ENCODE assay signal across 15 cellular contexts in the genomic region with DNA sequence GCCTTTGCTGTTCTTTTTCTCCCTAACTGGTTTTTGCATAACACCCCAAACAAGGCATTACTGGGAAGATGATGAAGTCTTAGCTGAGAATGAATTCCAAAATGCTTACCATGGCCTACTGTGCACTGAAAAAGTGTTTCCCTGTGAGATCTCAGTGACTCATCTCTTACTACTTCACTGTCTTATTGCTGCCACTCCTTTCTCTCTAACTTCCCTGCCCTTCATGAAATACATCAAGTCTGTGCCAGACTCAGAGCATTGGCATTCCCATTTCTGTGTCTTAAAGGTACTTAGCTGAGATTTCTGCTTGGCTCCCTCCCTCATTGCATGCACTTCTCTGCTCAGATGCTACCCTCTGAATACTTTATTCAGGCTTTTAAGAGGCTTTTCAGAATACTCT. TPM values are rescaled to one million over a fixed set of nuclear protein-coding genes. Genes with fewer than 3 reads are reported as not detected.
A peak's percentile ranks its signal among the peaks of the same experiment; 100 is the strongest.
DNase-seq lines count a peak whose midpoint lies in the region; ATAC-seq and TF ChIP-seq lines count a peak whose summit lies in the region.
"Had no signal": no experiment of that assay in that cellular context is flagged by ENCODE, and none has a peak within 500 bp of the region (broad histone marks: within the 10 kb centered on the region; RNA-seq: fewer than 3 reads in every experiment).

No MANE protein-coding gene starts in this region.

- intact Hi-C loops in CD4-positive, alpha-beta memory T cell (cut with micrococcal nuclease): no loop called here
- intact Hi-C loops in heart left ventricle (cut with DNase I): no loop called here

- H3K56ac ChIP-seq in mesendoderm (ENCODE audit: low read length): no peak overlapping the region

- CTCF ChIA-PET in BJ (lab: Yijun Ruan, JAX): interaction anchor here (0.8 to 1.0 kb wide), 2 partner anchors 29 to 878 kb away, joined by 3 to 4 read pairs; no protein-coding TSS in a partner anchor
- CTCF ChIA-PET in CD4-positive, alpha-beta memory T cell (lab: Charles Lee; ENCODE audit: partially characterized antibody): no interaction called here

- H3K27me3 ChIP-seq in BJ (ENCODE audit: control insufficient read depth, insufficient read depth, low read length) (no peaks in the 10 kb centered on the region), mesendoderm (ENCODE audit: insufficient read depth, low read length, poor library complexity) (no peaks in the 10 kb centered on the region), heart left ventricle (no peaks in the 10 kb centered on the region)
- no peaks in the 10 kb centered on the region for H3K27me3 ChIP-seq in CD4-positive, alpha-beta memory T cell (ENCODE audit: insufficient read depth, low read length)

- H2BK120ac ChIP-seq in mesendoderm (ENCODE audit: low read depth, low read length): no peak overlapping the region

- peaks cover 0 to 13% (median 5%) of the 10 kb centered on the region in 8 donors for H3K9me3 Mint-ChIP-seq in CD4-positive, alpha-beta memory T cell
- H3K9me3 Mint-ChIP-seq: activated naive CD4-positive, alpha-beta T cell treated with anti-CD3 and anti-CD28 coated beads, Interleukin-2, amount 50 U/mL, for 24 hours had no signal

- no peaks in the 10 kb centered on the region for H3K9me3 ChIP-seq in CD4-positive, alpha-beta memory T cell (ENCODE audit: control insufficient read depth in 1 of 2, low read length in 2 of 2)
- H3K9me3 ChIP-seq in heart left ventricle: no peaks in the 10 kb centered on the region

- no peaks in the 10 kb centered on the region for H3K36me3 Mint-ChIP-seq in CD4-positive, alpha-beta memory T cell
- H3K36me3 Mint-ChIP-seq: activated naive CD4-positive, alpha-beta T cell treated with anti-CD3 and anti-CD28 coated beads, Interleukin-2, amount 50 U/mL, for 24 hours; naive thymus-derived CD4-positive, alpha-beta T cell; T-cell had no signal

- no peak overlapping the region for H3K4ac ChIP-seq in mesendoderm (ENCODE audit: low read depth, low read length)

- TF ChIP-seq CTCF in BJ (IDR thresholded peaks at IDR 0.05; ENCODE audit: insufficient read depth, low read depth, low read length): no peak
- no peak for TF ChIP-seq CTCF in choroid plexus epithelial cell (conservative IDR thresholded peaks at IDR 0.05; ENCODE audit: low read depth, low read length)
- no peak for TF ChIP-seq CTCF in heart left ventricle (IDR thresholded peaks at IDR 0.05)

- no peak overlapping the region for H3K27ac Mint-ChIP-seq in CD4-positive, alpha-beta memory T cell
- H3K27ac Mint-ChIP-seq: activated naive CD4-positive, alpha-beta T cell treated with anti-CD3 and anti-CD28 coated beads, Interleukin-2, amount 50 U/mL, for 24 hours; naive thymus-derived CD4-positive, alpha-beta T cell; T-cell had no signal

- H3K4me3 ChIP-seq in BJ (ENCODE audit: low read depth, low read length) (no peak overlapping the region), choroid plexus epithelial cell (ENCODE audit: low read depth, low read length) (no peak overlapping the region), mesendoderm (ENCODE audit: low read length) (no peak overlapping the region), heart left ventricle (no peak overlapping the region)
- H3K4me3 ChIP-seq in CD4-positive, alpha-beta memory T cell (ENCODE audit: low read length in 2 of 2): no peak overlapping the region

- no peak for TF ChIP-seq POLR2A in heart left ventricle (IDR thresholded peaks at IDR 0.05)

- H3K27ac ChIP-seq in mesendoderm (ENCODE audit: low read depth, low read length) (no peak overlapping the region), heart left ventricle (no peak overlapping the region)
- H3K27ac ChIP-seq in CD4-positive, alpha-beta memory T cell (ENCODE audit: low read depth, low read length): no peak overlapping the region

- POLR2A ChIA-PET in BJ (lab: Charles Lee): interaction anchor here (0.6 kb wide), 1 partner anchor 513 kb away, joined by 3 read pairs; no protein-coding TSS in a partner anchor
- POLR2A ChIA-PET in CD4-positive, alpha-beta memory T cell (lab: Charles Lee; ENCODE audit: partially characterized antibody): no interaction called here

- H3K36me3 ChIP-seq in BJ (ENCODE audit: control insufficient read depth, insufficient read depth, low read length) (no peaks in the 10 kb centered on the region), mesendoderm (ENCODE audit: control insufficient read depth, insufficient read depth, low read length) (no peaks in the 10 kb centered on the region), heart left ventricle (no peaks in the 10 kb centered on the region)
- no peaks in the 10 kb centered on the region for H3K36me3 ChIP-seq in CD4-positive, alpha-beta memory T cell (ENCODE audit: insufficient read depth, low read length)

- H3K9ac ChIP-seq in mesendoderm (ENCODE audit: low read length): no peak overlapping the region

- H3K4me1 Mint-ChIP-seq in CD4-positive, alpha-beta memory T cell: no peaks in the 10 kb centered on the region
- H3K4me1 Mint-ChIP-seq: activated naive CD4-positive, alpha-beta T cell treated with anti-CD3 and anti-CD28 coated beads, Interleukin-2, amount 50 U/mL, for 24 hours; naive thymus-derived CD4-positive, alpha-beta T cell; T-cell had no signal

- H2AK5ac ChIP-seq in mesendoderm (ENCODE audit: low read length): no peak overlapping the region

- no peaks in the 10 kb centered on the region for H3K79me2 ChIP-seq in mesendoderm (ENCODE audit: control insufficient read depth, insufficient read depth, low read length)

- H3K27me3 Mint-ChIP-seq in CD4-positive, alpha-beta memory T cell: no peaks in the 10 kb centered on the region
- H3K27me3 Mint-ChIP-seq: activated naive CD4-positive, alpha-beta T cell treated with anti-CD3 and anti-CD28 coated beads, Interleukin-2, amount 50 U/mL, for 24 hours; naive thymus-derived CD4-positive, alpha-beta T cell; T-cell had no signal

- no peak overlapping the region for H3K4me2 ChIP-seq in mesendoderm (ENCODE audit: low read length)

- no peaks in the 10 kb centered on the region for H3K79me1 ChIP-seq in mesendoderm (ENCODE audit: low read length)

- no peak overlapping the region for H4K5ac ChIP-seq in mesendoderm (ENCODE audit: low read length)

- ATAC-seq in heart left ventricle: no peak
- ATAC-seq: naive thymus-derived CD4-positive, alpha-beta T cell; T-cell had no signal

- H3K18ac ChIP-seq in mesendoderm (ENCODE audit: low read length): no peak overlapping the region

- H3K4me3 Mint-ChIP-seq in CD4-positive, alpha-beta memory T cell: no peak overlapping the region
- H3K4me3 Mint-ChIP-seq: activated naive CD4-positive, alpha-beta T cell treated with anti-CD3 and anti-CD28 coated beads, Interleukin-2, amount 50 U/mL, for 24 hours; naive thymus-derived CD4-positive, alpha-beta T cell; T-cell had no signal

- no peak overlapping the region for H2BK5ac ChIP-seq in mesendoderm (ENCODE audit: low read length)

- H2BK15ac ChIP-seq in mesendoderm (replicated peaks; ENCODE audit: low read depth): no peak overlapping the region

- peaks cover 2% of the 10 kb centered on the region for H3K4me1 ChIP-seq in mesendoderm (ENCODE audit: control insufficient read depth, low read depth, low read length)
- H3K4me1 ChIP-seq in CD4-positive, alpha-beta memory T cell (ENCODE audit: insufficient read depth, low read length): no peaks in the 10 kb centered on the region
- no peaks in the 10 kb centered on the region for H3K4me1 ChIP-seq in heart left ventricle

- no peak overlapping the region for H3K23ac ChIP-seq in mesendoderm (ENCODE audit: low read length)

- H4K8ac ChIP-seq in mesendoderm (ENCODE audit: low read depth, low read length): no peak overlapping the region

- DNase-seq in BJ (ENCODE audit: low read depth) (peak; percentile 55), LoVo (ENCODE audit: low spot score) (peak; percentile 69), choroid plexus epithelial cell (ENCODE audit: low read depth) (peak; percentile 78), mesendoderm (peak; percentile 6), medulla oblongata (ENCODE audit: extremely low spot score) (no peak), DMS 273 treated with DMSO at 0.1 percent for 48 hours (lab: John Stamatoyannopoulos, UW) (no peak), heart left ventricle (no peak)
- DNase-seq in CD4-positive, alpha-beta memory T cell: no peak
- DNase-seq: activated CD4-positive, alpha-beta T cell treated with anti-CD3 and anti-CD28 coated beads, Interleukin-2, amount 50 U/mL, for 4 hours; naive thymus-derived CD4-positive, alpha-beta T cell; NCI-H1092; stimulated activated CD4-positive, alpha-beta T cell treated with anti-CD3 and anti-CD28 coated beads, Interleukin-12 subunit alpha, Interleukin-12 subunit beta, amount 100 ng/mL, for 4 hours; stimulated activated CD8-positive, alpha-beta memory T cell treated with anti-CD3 and anti-CD28 coated beads, Interleukin-4, amount 100 ng/mL, for 48 hours; T-cell had no signal

RNA-seq across cellular contexts. Expression of a gene that starts 49.1 kb away (rescaled TPM):
- polyA plus RNA-seq in BJ (2011; rRNA removed) (not detected in 2 replicates), heart left ventricle (not detected)
- not detected in 2 replicates for polyA minus RNA-seq in BJ (2011; rRNA and poly(A)+ RNA removed)
- polyA plus RNA-seq in mesendoderm (2013, experiment 1 of 2): 0.07 TPM
- polyA plus RNA-seq in mesendoderm (2013, experiment 2 of 2): 0.10 TPM
- total RNA-seq in CD4-positive, alpha-beta memory T cell: not detected
- polyA plus RNA-seq in CD4-positive, alpha-beta memory T cell: not detected
- not detected for total RNA-seq in heart left ventricle
- total RNA-seq: naive thymus-derived CD4-positive, alpha-beta T cell; T-cell had no signal
- polyA plus RNA-seq: naive thymus-derived CD4-positive, alpha-beta T cell had no signal

Comparison
In these comparisons a context has a peak if more than half of its experiments do, and no peak if none do; other contexts are left out.
1. DNase-seq: peak in BJ (single experiment), LoVo (single experiment), choroid plexus epithelial cell (single experiment) and mesendoderm (single experiment); none in CD4-positive, alpha-beta memory T cell (0 of 5), medulla oblongata (single experiment), DMS 273 treated with DMSO at 0.1 percent for 48 hours (single experiment) and heart left ventricle (0 of 5).